9 cellular contexts compared by ENCODE assay signal in the genomic region with DNA sequence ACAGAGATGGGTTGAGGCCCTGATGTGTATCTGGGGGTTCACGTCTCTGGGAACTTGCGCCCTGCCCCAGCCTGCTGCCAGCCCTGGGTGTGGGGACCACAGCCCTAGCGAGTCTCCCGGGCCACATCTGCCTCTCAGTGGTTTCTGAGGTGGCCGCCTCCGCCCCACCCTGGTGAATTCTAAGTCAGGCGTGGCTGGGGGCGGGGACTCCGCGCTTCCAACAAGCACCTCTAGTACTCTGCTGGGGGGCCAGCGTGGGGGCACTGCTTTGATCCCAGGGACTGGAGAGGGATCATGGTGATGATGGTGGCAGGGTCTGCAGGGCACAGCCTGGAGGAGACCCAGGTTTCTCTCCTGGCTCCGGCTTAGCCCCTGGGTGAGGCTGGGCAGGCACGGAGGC. TPM values are rescaled to one million over a fixed set of nuclear protein-coding genes. Genes with fewer than 3 reads are reported as not detected.
DNase-seq lines count a peak whose midpoint lies in the region; ATAC-seq, FAIRE-seq and TF ChIP-seq lines count a peak whose summit lies in the region.
"Had no signal": no experiment of that assay in that cellular context is flagged by ENCODE, and none has a peak within 500 bp of the region (broad histone marks: within the 10 kb centered on the region; RNA-seq: fewer than 3 reads in every experiment).

No MANE protein-coding gene starts in this region.

- intact Hi-C loops in activated naive CD4-positive, alpha-beta T cell treated with anti-CD3 and anti-CD28 coated beads for 36 hours (cut with micrococcal nuclease) = no loop called here
- intact Hi-C loops in transverse colon (cut with DNase I; ENCODE audit: low total_unique reads) = no loop called here

- DNase-seq in activated naive CD4-positive, alpha-beta T cell treated with Interleukin-2 at 50 U/mL for 16 hours = peak; percentile 74
- no peak for DNase-seq in activated naive CD4-positive, alpha-beta T cell treated with anti-CD3 and anti-CD28 coated beads for 36 hours
- peak; percentile 89 for DNase-seq in activated CD8-positive, alpha-beta memory T cell treated with anti-CD3 and anti-CD28 coated beads, Interleukin-2, amount 10 ng/mL, durations not matched to agents 7 days and 5 days
- peak; percentile 57 for DNase-seq in kidney tubule cell (ENCODE audit: low spot score)
- peak; percentile 59 for DNase-seq in transverse colon
- no peak for DNase-seq in H54 (ENCODE audit: insufficient read length, low spot score)
- no peak for DNase-seq in NCI-H1417 treated with DMSO at 0.1 percent for 48 hours (lab: John Stamatoyannopoulos, UW)

- H3K36me3 Mint-ChIP-seq in activated naive CD4-positive, alpha-beta T cell treated with anti-CD3 and anti-CD28 coated beads for 36 hours (ENCODE audit: low read depth) = no peaks in the 10 kb centered on the region
- H3K36me3 Mint-ChIP-seq in activated CD8-positive, alpha-beta memory T cell treated with anti-CD3 and anti-CD28 coated beads, Interleukin-2, amount 10 ng/mL, durations not matched to agents 7 days and 5 days = no peaks in the 10 kb centered on the region

- 15% methylated on average over 11 of the region's 13 CpGs; no CpG with 5 or more reads in 1 of the 2 donors for WGBS in transverse colon (ENCODE audit: low coverage in 1 of 2), 2 donors

- no peak overlapping the region for H3K4me3 ChIP-seq in transverse colon

- H3K9me3 Mint-ChIP-seq in activated naive CD4-positive, alpha-beta T cell treated with anti-CD3 and anti-CD28 coated beads for 36 hours = no peaks in the 10 kb centered on the region
- no peaks in the 10 kb centered on the region for H3K9me3 Mint-ChIP-seq in activated CD8-positive, alpha-beta memory T cell treated with anti-CD3 and anti-CD28 coated beads, Interleukin-2, amount 10 ng/mL, durations not matched to agents 7 days and 5 days (ENCODE audit: low read depth)

- peak; percentile 77 for ATAC-seq in activated CD8-positive, alpha-beta memory T cell treated with anti-CD3 and anti-CD28 coated beads, Interleukin-2, amount 10 ng/mL, durations not matched to agents 7 days and 5 days
- ATAC-seq in GM18505 (IDR thresholded peaks at IDR 0.05; ENCODE audit: unreplicated experiment) = no peak

- CTCF ChIA-PET in activated naive CD4-positive, alpha-beta T cell treated with anti-CD3 and anti-CD28 coated beads for 36 hours (lab: Charles Lee) = interaction anchor here (0.7 to 1.3 kb wide), 3 partner anchors 10 to 66 kb away, joined by 3 to 4 read pairs (median 3); no protein-coding TSS in a partner anchor
- CTCF ChIA-PET in activated CD8-positive, alpha-beta memory T cell treated with anti-CD3 and anti-CD28 coated beads, Interleukin-2, amount 10 ng/mL, durations not matched to agents 7 days and 5 days (lab: Charles Lee) = interaction anchor here (1.1 to 2.2 kb wide), 5 partner anchors 9 to 65 kb away, joined by 3 to 7 read pairs (median 3); a partner anchor contains a TSS

- TF ChIP-seq EP300 in transverse colon (IDR thresholded peaks at IDR 0.05; ENCODE audit: low read depth) = no peak

- peaks cover 6% of the 10 kb centered on the region for H3K4me1 Mint-ChIP-seq in activated naive CD4-positive, alpha-beta T cell treated with anti-CD3 and anti-CD28 coated beads for 36 hours (ENCODE audit: low read depth)
- H3K4me1 Mint-ChIP-seq in activated CD8-positive, alpha-beta memory T cell treated with anti-CD3 and anti-CD28 coated beads, Interleukin-2, amount 10 ng/mL, durations not matched to agents 7 days and 5 days = peaks cover 20% of the 10 kb centered on the region

- H3K27ac ChIP-seq in transverse colon = peak overlapping the region; percentile 88 to 97 (median 89)

- H3K36me3 ChIP-seq in transverse colon = no peaks in the 10 kb centered on the region

- FAIRE-seq in H54 (lab: Jason Lieb, UNC) = no peak

- H3K27ac Mint-ChIP-seq in activated naive CD4-positive, alpha-beta T cell treated with anti-CD3 and anti-CD28 coated beads for 36 hours = no peak overlapping the region
- no peak overlapping the region for H3K27ac Mint-ChIP-seq in activated CD8-positive, alpha-beta memory T cell treated with anti-CD3 and anti-CD28 coated beads, Interleukin-2, amount 10 ng/mL, durations not matched to agents 7 days and 5 days

- in situ Hi-C loops in transverse colon (cut with MboI; ENCODE audit: low pct_ligation_motif_present in 1 of 4, low pct_unique_long_range_greater_than_20kb in 1 of 4, low sequenced_read_pairs in 3 of 4) = no loop called here

- H3K4me1 ChIP-seq in transverse colon = peaks cover 47 to 69% (median 60%) of the 10 kb centered on the region in 4 donors

- no peak for TF ChIP-seq POLR2A in transverse colon (IDR thresholded peaks at IDR 0.05)
- TF ChIP-seq POLR2A in H54 (IDR thresholded peaks at IDR 0.05; ENCODE audit: low read depth, low read length) = no peak
- TF ChIP-seq POLR2A in GM18505 (IDR thresholded peaks at IDR 0.05; ENCODE audit: borderline replicate concordance, extremely low read depth, insufficient read depth, insufficient read length) = no peak

- no peaks in the 10 kb centered on the region for H3K9me3 ChIP-seq in transverse colon

- H3K27me3 ChIP-seq in transverse colon = peaks cover 30% of the 10 kb centered on the region

- no peak for TF ChIP-seq CTCF in transverse colon (IDR thresholded peaks at IDR 0.05)

- peaks cover 6% of the 10 kb centered on the region for H3K27me3 Mint-ChIP-seq in activated naive CD4-positive, alpha-beta T cell treated with anti-CD3 and anti-CD28 coated beads for 36 hours (ENCODE audit: low read depth)
- peaks cover 12% of the 10 kb centered on the region for H3K27me3 Mint-ChIP-seq in activated CD8-positive, alpha-beta memory T cell treated with anti-CD3 and anti-CD28 coated beads, Interleukin-2, amount 10 ng/mL, durations not matched to agents 7 days and 5 days

- no peak overlapping the region for H3K4me3 Mint-ChIP-seq in activated naive CD4-positive, alpha-beta T cell treated with anti-CD3 and anti-CD28 coated beads for 36 hours
- H3K4me3 Mint-ChIP-seq in activated CD8-positive, alpha-beta memory T cell treated with anti-CD3 and anti-CD28 coated beads, Interleukin-2, amount 10 ng/mL, durations not matched to agents 7 days and 5 days = no peak overlapping the region

RNA-seq across cellular contexts. Expression of a gene that starts 3.6 kb away (rescaled TPM):
- total RNA-seq in activated naive CD4-positive, alpha-beta T cell treated with anti-CD3 and anti-CD28 coated beads for 36 hours = under 1 TPM; 0.12 to 0.24 TPM
- under 1 TPM; 0.55 to 0.63 TPM for total RNA-seq in activated CD8-positive, alpha-beta memory T cell treated with anti-CD3 and anti-CD28 coated beads, Interleukin-2, amount 10 ng/mL, durations not matched to agents 7 days and 5 days
- total RNA-seq in transverse colon = 1 to 10 TPM in 3 of 4 donors, under 1 TPM in 1; 0.68 to 5.0 (median 1.8) TPM

RNA-seq across cellular contexts. Expression of a gene that starts 31.7 kb away (rescaled TPM):
- total RNA-seq in activated naive CD4-positive, alpha-beta T cell treated with anti-CD3 and anti-CD28 coated beads for 36 hours = 10 to 100 TPM; 67.8 to 71.3 TPM
- 10 to 100 TPM; 47.5 to 49.4 TPM for total RNA-seq in activated CD8-positive, alpha-beta memory T cell treated with anti-CD3 and anti-CD28 coated beads, Interleukin-2, amount 10 ng/mL, durations not matched to agents 7 days and 5 days
- 10 to 100 TPM; 26.5 to 40.5 (median 29.2) TPM for total RNA-seq in transverse colon

RNA-seq across cellular contexts. Expression of a gene that starts 46.6 kb away (rescaled TPM):
- 10 to 100 TPM; 24.0 to 27.7 TPM for total RNA-seq in activated naive CD4-positive, alpha-beta T cell treated with anti-CD3 and anti-CD28 coated beads for 36 hours
- total RNA-seq in activated CD8-positive, alpha-beta memory T cell treated with anti-CD3 and anti-CD28 coated beads, Interleukin-2, amount 10 ng/mL, durations not matched to agents 7 days and 5 days = 10 to 100 TPM; 18.0 to 27.2 TPM
- 1 to 10 TPM; 4.6 to 8.4 (median 6.3) TPM for total RNA-seq in transverse colon

RNA-seq across cellular contexts. Expression of a gene that starts 52.2 kb away (rescaled TPM):
- not detected for total RNA-seq in activated naive CD4-positive, alpha-beta T cell treated with anti-CD3 and anti-CD28 coated beads for 36 hours
- total RNA-seq in activated CD8-positive, alpha-beta memory T cell treated with anti-CD3 and anti-CD28 coated beads, Interleukin-2, amount 10 ng/mL, durations not matched to agents 7 days and 5 days = not detected
- total RNA-seq in transverse colon = 10 to 100 TPM in 2 of 4 donors, 1 to 10 TPM in 2; 3.4 to 18.7 (median 9.0) TPM
- total RNA-seq: T-helper 1 cell treated with Interleukin-12 subunit alpha and Interleukin-12 subunit beta and Interleukin-4 antibody, amounts not matched to agents 30 ng/mL and 1 ng/mL, for 36 hours had no signal

Comparison
In these comparisons a context has a peak if more than half of its experiments do, and no peak if none do; other contexts are left out.
1. DNase-seq: peak in activated naive CD4-positive, alpha-beta T cell treated with Interleukin-2 at 50 U/mL for 16 hours (single experiment), activated CD8-positive, alpha-beta memory T cell treated with anti-CD3 and anti-CD28 coated beads, Interleukin-2, amount 10 ng/mL, durations not matched to agents 7 days and 5 days (single experiment), kidney tubule cell (single experiment) and transverse colon (single experiment); none in activated naive CD4-positive, alpha-beta T cell treated with anti-CD3 and anti-CD28 coated beads for 36 hours (single experiment), H54 (single experiment) and NCI-H1417 treated with DMSO at 0.1 percent for 48 hours (single experiment).